In the genomic region with DNA sequence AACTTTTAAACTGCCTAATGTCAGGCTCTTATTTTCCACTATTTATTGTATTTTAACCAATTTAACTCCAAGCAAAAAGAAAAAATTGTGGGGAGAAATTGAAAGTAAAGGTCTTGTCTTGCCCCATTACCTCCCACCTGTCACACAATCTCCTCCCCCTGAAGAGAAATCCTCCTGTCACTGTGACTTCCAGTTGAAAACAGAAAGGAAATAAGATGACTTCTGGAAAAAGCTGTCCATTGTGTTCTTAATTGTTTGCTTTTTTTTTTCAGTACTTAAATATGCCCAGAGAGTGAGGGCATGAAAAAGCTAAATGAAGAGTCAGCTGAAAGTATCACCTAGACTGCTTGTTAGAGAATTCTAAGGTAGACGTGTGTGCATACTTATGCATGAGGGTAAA, we compare ENCODE assay signal across 1 cellular context.
TF ChIP-seq lines count a peak whose summit lies in the region.

No MANE protein-coding gene starts in this region.

TF ChIP-seq in HepG2, 621 proteins besides CTCF, POLR2A, EP300 and RAD21:
- TF ChIP-seq NFE2 (CRISPR knock-in tag; IDR thresholded peaks at IDR 0.05): no peak
- TF ChIP-seq, protein P1, sequence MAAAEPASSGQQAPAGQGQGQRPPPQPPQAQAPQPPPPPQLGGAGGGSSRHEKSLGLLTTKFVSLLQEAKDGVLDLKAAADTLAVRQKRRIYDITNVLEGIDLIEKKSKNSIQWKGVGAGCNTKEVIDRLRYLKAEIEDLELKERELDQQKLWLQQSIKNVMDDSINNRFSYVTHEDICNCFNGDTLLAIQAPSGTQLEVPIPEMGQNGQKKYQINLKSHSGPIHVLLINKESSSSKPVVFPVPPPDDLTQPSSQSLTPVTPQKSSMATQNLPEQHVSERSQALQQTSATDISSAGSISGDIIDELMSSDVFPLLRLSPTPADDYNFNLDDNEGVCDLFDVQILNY (CRISPR knock-in tag; conservative IDR thresholded peaks at IDR 0.05): no peak
- no peak for TF ChIP-seq KDM5A (IDR thresholded peaks at IDR 0.05; ENCODE audit: borderline replicate concordance, low read length)
- TF ChIP-seq ZNF317 (CRISPR knock-in tag; IDR thresholded peaks at IDR 0.05): no peak
